Comparison of ENCODE assay signal across 28 cellular contexts in the genomic region with DNA sequence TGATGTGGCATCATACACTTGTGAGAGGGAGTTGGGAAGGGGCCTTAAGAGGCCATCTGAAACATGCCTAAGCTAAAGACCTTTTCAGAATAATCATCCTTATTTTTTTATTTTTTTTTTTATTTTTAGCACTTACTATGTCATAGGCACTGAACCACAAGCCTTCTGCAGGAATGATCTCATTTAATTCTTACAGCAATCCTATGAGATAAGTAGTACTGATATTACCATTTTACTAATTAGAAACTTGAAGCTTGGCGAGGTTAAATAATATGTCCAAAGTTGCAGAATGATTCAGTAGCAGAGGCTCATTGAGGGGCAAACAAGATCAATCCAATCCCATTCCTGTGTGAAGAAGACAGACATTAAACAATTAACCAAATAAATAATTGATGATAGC.
"Had no signal": no experiment of that assay in that cellular context is flagged by ENCODE, and none has a peak within 500 bp of the region (broad histone marks: within the 10 kb centered on the region; RNA-seq: fewer than 3 reads in every experiment).

No MANE protein-coding gene starts in this region.

- H3K4me3 Mint-ChIP-seq: stimulated activated effector memory CD8-positive, alpha-beta T cell treated with anti-CD3 and anti-CD28 coated beads, Interleukin-12 subunit alpha, Interleukin-12 subunit beta, amount 100 ng/mL, for 72 hours; stimulated activated memory B cell treated with anti-CD40 and anti-IgM and Interleukin-4, amounts not matched to agents 10 μg/mL and 1 μg/mL and 100 μg/mL, for 72 hours; stimulated activated naive B cell treated with anti-CD40 and anti-IgM and Interleukin-4, amounts not matched to agents 10 μg/mL and 1 μg/mL and 100 μg/mL, for 72 hours; stimulated activated naive CD8-positive, alpha-beta T cell treated with anti-CD3 and anti-CD28 coated beads, Interleukin-15, amount 100 ng/mL, for 72 hours; stimulated activated naive CD8-positive, alpha-beta T cell treated with anti-CD3 and anti-CD28 coated beads, Interleukin-15, Interleukin-2, amounts not matched to agents 100 ng/mL and 50 ng/mL, for 24 hours; type B pancreatic cell had no signal

- H3K27me3 ChIP-seq: suprapubic skin, testis, thyroid gland, tibial artery, tibial nerve, transverse colon, upper lobe of left lung, upper lobe of right lung, uterus, vagina had no signal

- DNase-seq: stimulated activated CD4-positive, alpha-beta T cell treated with anti-CD3 and anti-CD28 coated beads, Interleukin-2, amount 100 ng/mL, for 48 hours; stimulated activated CD4-positive, alpha-beta T cell treated with anti-CD3 and anti-CD28 coated beads, Interleukin-4, amount 100 ng/mL, for 1 hour; stimulated activated CD4-positive, alpha-beta T cell treated with anti-CD3 and anti-CD28 coated beads, Interleukin-4, amount 100 ng/mL, for 24 hours; stimulated activated CD4-positive, alpha-beta T cell treated with anti-CD3 and anti-CD28 coated beads, Interleukin-4, amount 100 ng/mL, for 4 hours; stimulated activated CD8-positive, alpha-beta memory T cell treated with anti-CD3 and anti-CD28 coated beads, Interleukin-4, amount 100 ng/mL, for 48 hours; stimulated activated naive B cell treated with anti-CD40 and anti-IgM and Interleukin-4, amounts not matched to agents 10 μg/mL and 1 μg/mL and 100 μg/mL, for 72 hours; stimulated activated naive CD4-positive, alpha-beta T cell; stimulated activated naive CD4-positive, alpha-beta T cell treated with Interleukin-2 at 50 U/mL for 16 hours; stimulated activated naive CD8-positive, alpha-beta T cell treated with anti-CD3 and anti-CD28 coated beads, Interleukin-15, amount 100 ng/mL, for 72 hours; stimulated activated naive CD8-positive, alpha-beta T cell treated with anti-CD3 and anti-CD28 coated beads, Interleukin-15, Interleukin-2, amounts not matched to agents 100 U/mL and 50 U/mL, for 24 hours; stomach; substantia nigra; testis; thyroid gland; tibial artery; transverse colon; trophoblast cell; upper lobe of left lung; upper lobe of right lung; uterus had no signal

- H3K36me3 ChIP-seq: stomach, suprapubic skin, thoracic aorta, thyroid gland, tibial artery, tibial nerve, transverse colon, upper lobe of left lung, upper lobe of right lung, uterus, vagina had no signal

- H3K4me3 ChIP-seq: stomach, suprapubic skin, testis, thoracic aorta, thyroid gland, tibial artery, tibial nerve, transverse colon, upper lobe of left lung, upper lobe of right lung, uterus, vagina had no signal

- H3K27ac ChIP-seq: stomach, suprapubic skin, testis, thoracic aorta, thyroid gland, tibial artery, tibial nerve, transverse colon, upper lobe of left lung, upper lobe of right lung, uterus, vagina had no signal

- H3K27ac Mint-ChIP-seq: stimulated activated effector memory CD8-positive, alpha-beta T cell treated with anti-CD3 and anti-CD28 coated beads, Interleukin-12 subunit alpha, Interleukin-12 subunit beta, amount 100 ng/mL, for 72 hours; stimulated activated memory B cell treated with anti-CD40 and anti-IgM and Interleukin-4, amounts not matched to agents 10 μg/mL and 1 μg/mL and 100 μg/mL, for 72 hours; stimulated activated naive B cell treated with anti-CD40 and anti-IgM and Interleukin-4, amounts not matched to agents 10 μg/mL and 1 μg/mL and 100 μg/mL, for 72 hours; stimulated activated naive CD8-positive, alpha-beta T cell treated with anti-CD3 and anti-CD28 coated beads, Interleukin-15, amount 100 ng/mL, for 72 hours; stimulated activated naive CD8-positive, alpha-beta T cell treated with anti-CD3 and anti-CD28 coated beads, Interleukin-15, Interleukin-2, amounts not matched to agents 100 ng/mL and 50 ng/mL, for 24 hours; type B pancreatic cell had no signal

- H3K9me3 Mint-ChIP-seq: stimulated activated effector memory CD8-positive, alpha-beta T cell treated with anti-CD3 and anti-CD28 coated beads, Interleukin-12 subunit alpha, Interleukin-12 subunit beta, amount 100 ng/mL, for 72 hours; stimulated activated naive CD8-positive, alpha-beta T cell treated with anti-CD3 and anti-CD28 coated beads, Interleukin-15, Interleukin-2, amounts not matched to agents 100 ng/mL and 50 ng/mL, for 24 hours; type B pancreatic cell had no signal

- H3K9me3 ChIP-seq: stomach, suprapubic skin, testis, thoracic aorta, thyroid gland, tibial artery, tibial nerve, transverse colon, upper lobe of left lung, upper lobe of right lung, uterus, vagina had no signal

- H3K4me1 ChIP-seq: stomach, suprapubic skin, testis, thyroid gland, tibial artery, transverse colon, upper lobe of right lung, uterus, vagina had no signal

- H3K36me3 Mint-ChIP-seq: type B pancreatic cell had no signal

- ATAC-seq: stimulated activated effector memory CD8-positive, alpha-beta T cell treated with anti-CD3 and anti-CD28 coated beads, Interleukin-12 subunit alpha, Interleukin-12 subunit beta, amount 100 ng/mL, for 72 hours; stimulated activated memory B cell treated with anti-CD40 and anti-IgM and Interleukin-4, amounts not matched to agents 10 μg/mL and 1 μg/mL and 100 μg/mL, for 72 hours; stimulated activated naive B cell treated with anti-CD40 and anti-IgM and Interleukin-4, amounts not matched to agents 10 μg/mL and 1 μg/mL and 100 μg/mL, for 72 hours; stimulated activated naive CD8-positive, alpha-beta T cell treated with anti-CD3 and anti-CD28 coated beads, Interleukin-15, amount 100 ng/mL, for 72 hours; stimulated activated naive CD8-positive, alpha-beta T cell treated with anti-CD3 and anti-CD28 coated beads, Interleukin-15, Interleukin-2, amounts not matched to agents 100 U/mL and 50 U/mL, for 24 hours; upper lobe of right lung had no signal

- H3K27me3 Mint-ChIP-seq: stimulated activated naive B cell treated with anti-CD40 and anti-IgM and Interleukin-4, amounts not matched to agents 10 μg/mL and 1 μg/mL and 100 μg/mL, for 72 hours; stimulated activated naive CD8-positive, alpha-beta T cell treated with anti-CD3 and anti-CD28 coated beads, Interleukin-15, amount 100 ng/mL, for 72 hours; stimulated activated naive CD8-positive, alpha-beta T cell treated with anti-CD3 and anti-CD28 coated beads, Interleukin-15, Interleukin-2, amounts not matched to agents 100 ng/mL and 50 ng/mL, for 24 hours; type B pancreatic cell had no signal
